ENCODE assay signal across 21 cellular contexts in genomic region chr3:65493371-65493882, GRCh38.
"Had no signal": no experiment of that assay in that cellular context is flagged by ENCODE, and none has a peak within 500 bp of the region (broad histone marks: within the 10 kb centered on the region; RNA-seq: fewer than 3 reads in every experiment).

No MANE protein-coding gene starts in this region.

- H3K27ac ChIP-seq: epithelial cell of prostate, left ventricle myocardium inferior, prostate gland, tibial nerve, uterus had no signal

- H3K27me3 ChIP-seq: tibial nerve, uterus had no signal

- H3K36me3 ChIP-seq: left ventricle myocardium inferior, prostate gland, uterus had no signal

- H3K9me3 ChIP-seq: left ventricle myocardium inferior, prostate gland, tibial nerve, uterus had no signal

- DNase-seq: activated CD4-positive, CD25-positive, alpha-beta regulatory T cell treated with anti-CD3 and anti-CD28 coated beads, Interleukin-2, amount 50 U/mL, for 72 hours; activated CD8-positive, alpha-beta memory T cell treated with anti-CD3 and anti-CD28 coated beads for 24 hours; activated CD8-positive, alpha-beta memory T cell treated with anti-CD3 and anti-CD28 coated beads, Interleukin-2, amount 50 U/mL, for 48 hours; activated effector memory CD4-positive, alpha-beta T cell treated with Interleukin-2 at 50 U/mL for 16 hours; activated naive CD4-positive, alpha-beta T cell treated with anti-CD3 and anti-CD28 coated beads, Interleukin-2, amount 10 ng/mL, durations not matched to agents 7 days and 5 days; activated naive CD8-positive, alpha-beta T cell treated with anti-CD3 and anti-CD28 coated beads, Interleukin-2, amount 50 U/mL, for 24 hours; activated T-cell treated with anti-CD3 and anti-CD28 coated beads, Interleukin-2, amount 50 U/mL, for 48 hours; anterior cingulate cortex; caudate nucleus; endodermal cell; foreskin melanocyte; glutamatergic neuron; hippocampal formation; left ventricle myocardium inferior; right cardiac atrium; stimulated activated naive CD8-positive, alpha-beta T cell treated with anti-CD3 and anti-CD28 coated beads, Interleukin-15, Interleukin-2, amounts not matched to agents 100 U/mL and 50 U/mL, for 24 hours; substantia nigra; uterus had no signal

- H3K4me3 ChIP-seq: left ventricle myocardium inferior, prostate gland, tibial nerve, uterus had no signal

- H3K4me1 ChIP-seq: tibial nerve, uterus had no signal
